20 cellular contexts compared by ENCODE assay signal in the genomic region with DNA sequence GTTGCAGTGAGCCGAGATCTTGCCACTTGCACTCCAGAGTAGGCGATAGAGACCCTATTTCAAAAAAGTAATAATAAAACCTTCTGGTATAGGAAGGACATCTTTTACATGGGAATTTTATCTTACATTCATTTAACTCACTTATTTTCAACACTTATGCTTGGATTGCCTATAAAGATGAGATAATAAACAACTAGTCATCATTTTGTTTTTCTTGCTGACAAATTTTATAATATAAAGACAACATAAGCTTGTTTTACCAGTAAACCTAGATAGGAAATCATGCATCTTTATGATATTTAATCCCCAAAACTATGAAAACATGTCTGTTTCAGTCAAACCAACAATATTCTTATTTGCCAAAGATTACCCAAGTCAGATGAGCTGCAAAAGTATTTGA. TPM values are rescaled to one million over a fixed set of nuclear protein-coding genes. Genes with fewer than 3 reads are reported as not detected.
DNase-seq lines count a peak whose midpoint lies in the region; ATAC-seq, FAIRE-seq and TF ChIP-seq lines count a peak whose summit lies in the region.
"Had no signal": no experiment of that assay in that cellular context is flagged by ENCODE, and none has a peak within 500 bp of the region (broad histone marks: within the 10 kb centered on the region; RNA-seq: fewer than 3 reads in every experiment).

No MANE protein-coding gene starts in this region.

- no peak overlapping the region for H3K4me3 ChIP-seq in HepG2 (replicated peaks in 1 of 3; ENCODE audit: insufficient read depth in 1 of 3, low read depth in 2 of 3, low read length in 3 of 3)
- H3K4me3 ChIP-seq in right lobe of liver: no peak overlapping the region
- H3K4me3 ChIP-seq: BLaER1 had no signal

- WGBS in HepG2 (ENCODE audit: low lambda C conversion rate): 100% methylated on average over 2 of the region's 2 CpGs
- 100% methylated on average over 2 of the region's 2 CpGs for WGBS in right lobe of liver (ENCODE audit: insufficient coverage, low coverage, low lambda C conversion rate, missing lambda C conversion rate)

- intact Hi-C loops in HepG2 (cut with micrococcal nuclease; ENCODE audit: unreplicated experiment): no loop called here
- intact Hi-C loops in right lobe of liver (cut with DNase I): no loop called here

- no peak for TF ChIP-seq EP300 in HepG2 (IDR thresholded peaks at IDR 0.05; ENCODE audit: low read depth in 2 of 2, low read length in 2 of 2)
- no peak for TF ChIP-seq EP300 in HepG2 (CRISPR knock-in tag; IDR thresholded peaks at IDR 0.05; ENCODE audit: borderline replicate concordance)

- no peak overlapping the region for H2AFZ ChIP-seq in HepG2 (ENCODE audit: low read length)

- H3K9me3 ChIP-seq in HepG2 (ENCODE audit: low read length): peaks cover 9% of the 10 kb centered on the region
- H3K9me3 ChIP-seq in right lobe of liver: no peaks in the 10 kb centered on the region
- H3K9me3 ChIP-seq: BE2C had no signal

- BruUV-seq in HepG2 (replicated peaks; lab: Mats Ljungman, UMichigan): no TSS peak

- POLR2A ChIA-PET in HepG2 (lab: Yijun Ruan, JAX): interaction anchor here (1.1 to 1.5 kb wide), 3 partner anchors 9 to 35 kb away, joined by 4 read pairs; no protein-coding TSS in a partner anchor
- POLR2A ChIA-PET in RWPE1 (lab: Yijun Ruan, JAX; ENCODE audit: low non-redundant PET): no interaction called here

- TF ChIP-seq POLR2A in HepG2 (IDR thresholded peaks at IDR 0.05; ENCODE audit: insufficient read depth in 1 of 2, low read depth in 2 of 2, low read length in 2 of 2): no peak
- no peak for TF ChIP-seq POLR2A in right lobe of liver (IDR thresholded peaks at IDR 0.05)

- ATAC-seq in HepG2 (no peak), right lobe of liver (no peak), GM19452 (IDR thresholded peaks at IDR 0.05; ENCODE audit: unreplicated experiment) (no peak)
- ATAC-seq: CD8-positive, alpha-beta T cell had no signal

- H3K27me3 ChIP-seq in HepG2 (ENCODE audit: control insufficient read depth in 1 of 2, insufficient read depth in 2 of 2, low read length in 2 of 2) (no peaks in the 10 kb centered on the region), right lobe of liver (no peaks in the 10 kb centered on the region)
- H3K27me3 ChIP-seq: BE2C, BLaER1 had no signal

- no peaks in the 10 kb centered on the region for H3K79me2 ChIP-seq in HepG2 (ENCODE audit: insufficient read depth, low read length)

- H3K27ac ChIP-seq in HepG2 (ENCODE audit: extremely low read length, insufficient read depth, low read length) (no peak overlapping the region), right lobe of liver (no peak overlapping the region), RWPE1 (peak overlapping the region; percentile 19; the same call in 1 of the 2 replicates)
- H3K27ac ChIP-seq: 22Rv1, BLaER1 had no signal

- H4K20me1 ChIP-seq in HepG2 (ENCODE audit: insufficient read depth, low read length): no peaks in the 10 kb centered on the region
- H4K20me1 ChIP-seq: BLaER1 had no signal

- H3K4me2 ChIP-seq in HepG2 (ENCODE audit: low read depth, low read length): no peak overlapping the region
- H3K4me2 ChIP-seq: BLaER1 had no signal

- in situ Hi-C loops in HepG2 (cut with HindIII; ENCODE audit: extremely low pct_ligation_motif_present, low pct_unique_long_range_greater_than_20kb): no loop called here

- TF ChIP-seq RAD21 in HepG2 (CRISPR knock-in tag; IDR thresholded peaks at IDR 0.05): no peak

- no peak for FAIRE-seq in HepG2 (lab: Jason Lieb, UNC)
- FAIRE-seq: D721Med, G401.6, GM12891, GM19239 had no signal

- H3K4me1 ChIP-seq in HepG2 (ENCODE audit: insufficient read depth, low read length) (peaks cover 13% of the 10 kb centered on the region), right lobe of liver (peaks cover 0 to 6% (median 0%) of the 10 kb centered on the region in 4 donors)
- H3K4me1 ChIP-seq: BE2C, BLaER1, Caco-2 had no signal

- H3K36me3 ChIP-seq in HepG2 (replicated peaks in 1 of 2; ENCODE audit: control insufficient read depth in 1 of 2, insufficient read depth in 2 of 2, low read length in 2 of 2) (no peaks in the 10 kb centered on the region), right lobe of liver (no peaks in the 10 kb centered on the region)
- H3K36me3 ChIP-seq: BE2C, BLaER1 had no signal

- TF ChIP-seq CTCF in HepG2 (CRISPR knock-in tag; IDR thresholded peaks at IDR 0.05): no peak
- TF ChIP-seq CTCF in right lobe of liver (IDR thresholded peaks at IDR 0.05): no peak
- TF ChIP-seq CTCF in RWPE1 (conservative IDR thresholded peaks at IDR 0.05; ENCODE audit: low read depth): no peak

- DNase-seq in HepG2 (ENCODE audit: low spot score) (no peak), right lobe of liver (no peak), RWPE1 (ENCODE audit: low spot score) (no peak)
- no peak for DNase-seq in effector CD8-positive, alpha-beta T cell (lab: John Stamatoyannopoulos, UW)
- DNase-seq: ACHN; BE2C; C1 segment of cervical spinal cord; Caco-2; Calu3; CD4-positive, CD25-positive, alpha-beta regulatory T cell; CD8-positive, alpha-beta T cell; DMS79 treated with DMSO at 0.1 percent for 48 hours; GF-D8 had no signal

- CTCF ChIA-PET in HepG2 (lab: Yijun Ruan, JAX; ENCODE audit: low intra/inter-chr PET ratio, low total read pairs) (no interaction called here), RWPE1 (lab: Yijun Ruan, JAX) (interaction anchor here (0.7 kb wide), 2 partner anchors 13 to 35 kb away, joined by 3 read pairs; no protein-coding TSS in a partner anchor)

- no peak overlapping the region for H3K9ac ChIP-seq in HepG2 (ENCODE audit: insufficient read depth, low read depth, low read length)
- H3K9ac ChIP-seq: BLaER1 had no signal

TF ChIP-seq in HepG2, 621 proteins besides CTCF, POLR2A, EP300 and RAD21:
- TF ChIP-seq MAFF (IDR thresholded peaks at IDR 0.05; ENCODE audit: low read depth, low read length): peak; percentile 54; the same call in 1 of the 2 replicates
- TF ChIP-seq MAFK (conservative IDR thresholded peaks at IDR 0.05 in 1 of 2, IDR thresholded peaks at IDR 0.05 in 1 of 2; ENCODE audit: low read length in 2 of 2): peak in 1 of 2 experiments; percentile 54; a peak in 2 of 4 replicates
- TF ChIP-seq NFKB2 (CRISPR knock-in tag; IDR thresholded peaks at IDR 0.05; ENCODE audit: borderline replicate concordance): no peak

RNA-seq across cellular contexts. Expression of gene ABCC3, which starts 17.0 kb away (rescaled TPM):
- 18.0 and 25.2 TPM in 2 replicates for total RNA-seq in HepG2 (2016; rRNA removed; fragmentation: Illumina TruSeq; extraction: Trizol)
- total RNA-seq in HepG2 (2016; cell fraction: cytosol; rRNA removed; fragmentation: Illumina TruSeq; extraction: Trizol; ENCODE audit: low read depth): 13.3 and 13.8 TPM in 2 replicates
- total RNA-seq in HepG2 (2016; cell fraction: insoluble cytoplasmic fraction; rRNA removed; fragmentation: Illumina TruSeq; extraction: Trizol): 14.4 and 28.1 TPM in 2 replicates
- total RNA-seq in HepG2 (2016; cell fraction: membrane; rRNA removed; fragmentation: Illumina TruSeq; extraction: Trizol): 23.1 and 25.2 TPM in 2 replicates
- total RNA-seq in HepG2 (2016; cell fraction: nucleus; rRNA removed; fragmentation: Illumina TruSeq; extraction: Trizol): 38.6 and 38.7 TPM in 2 replicates
- 50.5 and 50.7 TPM in 2 replicates for polyA plus RNA-seq in HepG2 (2011; rRNA removed)
- polyA plus RNA-seq in HepG2 (2011; cell fraction: cytosol; rRNA removed): 19.0 and 24.0 TPM in 2 replicates
- polyA plus RNA-seq in HepG2 (2011; cell fraction: nucleus; rRNA removed): 331 and 391 TPM in 2 replicates
- polyA plus RNA-seq in HepG2 (2012): 15.7 and 38.4 TPM in 2 replicates
- polyA plus RNA-seq in HepG2 (2016; cell fraction: cytosol; fragmentation: Illumina TruSeq; extraction: Trizol; ENCODE audit: low read depth): 15.1 and 15.9 TPM in 2 replicates
- 17.3 and 21.5 TPM in 2 replicates for polyA plus RNA-seq in HepG2 (2016; cell fraction: insoluble cytoplasmic fraction; fragmentation: Illumina TruSeq; extraction: Trizol; ENCODE audit: low read depth)
- polyA plus RNA-seq in HepG2 (2016; cell fraction: membrane; fragmentation: Illumina TruSeq; extraction: Trizol; ENCODE audit: low read depth): 23.7 and 24.5 TPM in 2 replicates
- 84.3 and 87.4 TPM in 2 replicates for polyA plus RNA-seq in HepG2 (2016; cell fraction: nucleus; fragmentation: Illumina TruSeq; extraction: Trizol; ENCODE audit: insufficient read depth, low read depth)
- polyA minus RNA-seq in HepG2 (2011; rRNA and poly(A)+ RNA removed; ENCODE audit: low replicate concordance): 73.4 and 78.1 TPM in 2 replicates
- polyA minus RNA-seq in HepG2 (2011; cell fraction: cytosol; rRNA and poly(A)+ RNA removed): 10.9 and 17.8 TPM in 2 replicates
- polyA minus RNA-seq in HepG2 (2011; cell fraction: nucleus; rRNA and poly(A)+ RNA removed): 61.9 and 63.1 TPM in 2 replicates
- total RNA-seq in right lobe of liver: 100 to 1,000 TPM; 146 to 286 (median 178) TPM
- total RNA-seq: CD8-positive, alpha-beta T cell had no signal

RNA-seq across cellular contexts. Expression of gene ANKRD40, which starts 56.1 kb away (rescaled TPM):
- total RNA-seq in HepG2 (2016; rRNA removed; fragmentation: Illumina TruSeq; extraction: Trizol) (46.4 and 52.4 TPM in 2 replicates), right lobe of liver (10 to 100 TPM; 13.9 to 17.4 (median 15.1) TPM)
- 14.8 and 17.0 TPM in 2 replicates for total RNA-seq in HepG2 (2016; cell fraction: cytosol; rRNA removed; fragmentation: Illumina TruSeq; extraction: Trizol; ENCODE audit: low read depth)
- 43.9 and 45.1 TPM in 2 replicates for total RNA-seq in HepG2 (2016; cell fraction: insoluble cytoplasmic fraction; rRNA removed; fragmentation: Illumina TruSeq; extraction: Trizol)
- 53.6 and 57.7 TPM in 2 replicates for total RNA-seq in HepG2 (2016; cell fraction: membrane; rRNA removed; fragmentation: Illumina TruSeq; extraction: Trizol)
- 27.7 and 32.1 TPM in 2 replicates for total RNA-seq in HepG2 (2016; cell fraction: nucleus; rRNA removed; fragmentation: Illumina TruSeq; extraction: Trizol)
- polyA plus RNA-seq in HepG2 (2011; rRNA removed): 30.2 and 35.0 TPM in 2 replicates
- polyA plus RNA-seq in HepG2 (2011; cell fraction: cytosol; rRNA removed): 20.9 and 27.5 TPM in 2 replicates
- 14.0 and 17.7 TPM in 2 replicates for polyA plus RNA-seq in HepG2 (2011; cell fraction: nucleus; rRNA removed)
- 25.7 and 26.1 TPM in 2 replicates for polyA plus RNA-seq in HepG2 (2012)
- 12.7 TPM in 2 replicates for polyA plus RNA-seq in HepG2 (2016; cell fraction: cytosol; fragmentation: Illumina TruSeq; extraction: Trizol; ENCODE audit: low read depth)
- 37.2 and 46.0 TPM in 2 replicates for polyA plus RNA-seq in HepG2 (2016; cell fraction: insoluble cytoplasmic fraction; fragmentation: Illumina TruSeq; extraction: Trizol; ENCODE audit: low read depth)
- 34.9 and 37.7 TPM in 2 replicates for polyA plus RNA-seq in HepG2 (2016; cell fraction: membrane; fragmentation: Illumina TruSeq; extraction: Trizol; ENCODE audit: low read depth)
- 52.0 and 58.7 TPM in 2 replicates for polyA plus RNA-seq in HepG2 (2016; cell fraction: nucleus; fragmentation: Illumina TruSeq; extraction: Trizol; ENCODE audit: insufficient read depth, low read depth)
- polyA minus RNA-seq in HepG2 (2011; rRNA and poly(A)+ RNA removed; ENCODE audit: low replicate concordance): 22.7 and 24.6 TPM in 2 replicates
- 31.7 and 31.9 TPM in 2 replicates for polyA minus RNA-seq in HepG2 (2011; cell fraction: cytosol; rRNA and poly(A)+ RNA removed)
- polyA minus RNA-seq in HepG2 (2011; cell fraction: nucleus; rRNA and poly(A)+ RNA removed): 21.2 and 23.9 TPM in 2 replicates
